In the genomic region with DNA sequence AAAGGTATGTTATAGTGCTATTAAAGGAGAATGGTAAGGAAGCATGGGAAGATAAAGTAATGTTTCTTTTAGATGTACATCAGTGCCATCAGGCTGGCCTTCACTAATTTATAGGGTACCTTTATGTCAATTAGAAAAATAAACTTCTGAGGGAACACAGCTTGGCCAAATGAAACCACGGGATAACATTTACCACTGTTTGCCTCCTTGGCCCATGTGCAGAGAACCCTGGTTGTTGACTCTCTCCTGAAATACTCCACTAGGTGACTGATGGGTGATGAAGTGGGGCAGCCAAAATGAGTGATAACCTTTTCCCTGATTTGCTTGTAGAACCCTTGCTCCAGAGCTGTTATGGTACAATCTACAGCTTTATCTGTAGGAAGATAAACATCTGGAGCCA, we compare ENCODE assay signal across 2 cellular contexts.
TF ChIP-seq lines count a peak whose summit lies in the region.

No MANE protein-coding gene starts in this region.

TF ChIP-seq in A549, 52 proteins besides CTCF, POLR2A, EP300 and RAD21 (continued from another document):
- no peak for TF ChIP-seq HMGXB4 (CRISPR knock-in tag; IDR thresholded peaks at IDR 0.05; ENCODE audit: borderline replicate concordance)
- no peak for TF ChIP-seq PHF8 (IDR thresholded peaks at IDR 0.05; ENCODE audit: borderline replicate concordance, low read depth)
- TF ChIP-seq JUN (IDR thresholded peaks at IDR 0.05) = no peak
- no peak for TF ChIP-seq CBX8 (IDR thresholded peaks at IDR 0.05)
- TF ChIP-seq RFX5 (IDR thresholded peaks at IDR 0.05) = no peak
- TF ChIP-seq, protein P1, sequence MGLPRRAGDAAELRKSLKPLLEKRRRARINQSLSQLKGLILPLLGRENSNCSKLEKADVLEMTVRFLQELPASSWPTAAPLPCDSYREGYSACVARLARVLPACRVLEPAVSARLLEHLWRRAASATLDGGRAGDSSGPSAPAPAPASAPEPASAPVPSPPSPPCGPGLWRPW (IDR thresholded peaks at IDR 0.05) = no peak
- TF ChIP-seq, protein P2, sequence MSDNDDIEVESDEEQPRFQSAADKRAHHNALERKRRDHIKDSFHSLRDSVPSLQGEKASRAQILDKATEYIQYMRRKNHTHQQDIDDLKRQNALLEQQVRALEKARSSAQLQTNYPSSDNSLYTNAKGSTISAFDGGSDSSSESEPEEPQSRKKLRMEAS (IDR thresholded peaks at IDR 0.05) = no peak
- no peak for TF ChIP-seq NPAS2 (CRISPR knock-in tag; IDR thresholded peaks at IDR 0.05; ENCODE audit: borderline replicate concordance)
- no peak for TF ChIP-seq RARB (CRISPR knock-in tag; IDR thresholded peaks at IDR 0.05)
- no peak for TF ChIP-seq MAFK (IDR thresholded peaks at IDR 0.05; ENCODE audit: partially characterized antibody)
- TF ChIP-seq BHLHE40 (IDR thresholded peaks at IDR 0.05; ENCODE audit: low read depth, low read length) = no peak
- no peak for TF ChIP-seq FOSL2 (IDR thresholded peaks at IDR 0.05)
- TF ChIP-seq FOSL2 (CRISPR knock-in tag; IDR thresholded peaks at IDR 0.05) = no peak
- no peak for TF ChIP-seq SMC3 (IDR thresholded peaks at IDR 0.05)
- no peak for TF ChIP-seq ZSCAN20 (CRISPR knock-in tag; IDR thresholded peaks at IDR 0.05)
- TF ChIP-seq TP53 (CRISPR knock-in tag; IDR thresholded peaks at IDR 0.05) = no peak
TF ChIP-seq in A549: peak in this region for 0.

TF ChIP-seq in HCT116, 20 proteins besides CTCF, POLR2A, EP300 and RAD21 (continued from another document):
- TF ChIP-seq ZBTB33 (IDR thresholded peaks at IDR 0.05; ENCODE audit: extremely low read depth, insufficient replicate concordance, low read length) = no peak
- no peak for TF ChIP-seq ELF1 (IDR thresholded peaks at IDR 0.05; ENCODE audit: borderline replicate concordance, low read depth)
- TF ChIP-seq EZH2 (IDR thresholded peaks at IDR 0.05) = no peak
- no peak for TF ChIP-seq REST (IDR thresholded peaks at IDR 0.05; ENCODE audit: low read depth)
- TF ChIP-seq FOSL1 (IDR thresholded peaks at IDR 0.05; ENCODE audit: low read depth) = no peak
- no peak for TF ChIP-seq SRF (IDR thresholded peaks at IDR 0.05; ENCODE audit: low read depth)
- TF ChIP-seq SIN3A (IDR thresholded peaks at IDR 0.05; ENCODE audit: low read depth) = no peak
- TF ChIP-seq EGR1 (IDR thresholded peaks at IDR 0.05; ENCODE audit: low read depth) = no peak
- no peak for TF ChIP-seq POLR2AphosphoS5 (IDR thresholded peaks at IDR 0.05; ENCODE audit: low read depth, low read length)
- TF ChIP-seq SP1 (IDR thresholded peaks at IDR 0.05; ENCODE audit: low read depth) = no peak
- no peak for TF ChIP-seq ATF3 (IDR thresholded peaks at IDR 0.05)
- no peak for TF ChIP-seq JUND (IDR thresholded peaks at IDR 0.05)
- TF ChIP-seq ZFX (IDR thresholded peaks at IDR 0.05) = no peak
- no peak for TF ChIP-seq EZH2phosphoT487 (IDR thresholded peaks at IDR 0.05; ENCODE audit: borderline replicate concordance)
TF ChIP-seq in HCT116: peak in this region for 0.
